ENCODE assay signal across 25 cellular contexts in genomic region chr17:76966486-76967181, GRCh38.
"Had no signal": no experiment of that assay in that cellular context is flagged by ENCODE, and none has a peak within 500 bp of the region (broad histone marks: within the 10 kb centered on the region; RNA-seq: fewer than 3 reads in every experiment).

No MANE protein-coding gene starts in this region.

- H3K9me3 ChIP-seq: pancreas, psoas muscle, right atrium auricular region, thyroid gland had no signal

- H3K4me3 Mint-ChIP-seq: activated CD4-positive, alpha-beta memory T cell treated with anti-CD3 and anti-CD28 coated beads for 36 hours; activated naive CD4-positive, alpha-beta T cell treated with anti-CD3 and anti-CD28 coated beads, Interleukin-2, amount 50 U/mL, for 24 hours; natural killer cell treated with Interleukin-12 subunit alpha and Interleukin-12 subunit beta and Interleukin-15 and Interleukin-18, amount 100 ng/mL, for 72 hours; stimulated activated naive CD8-positive, alpha-beta T cell treated with anti-CD3 and anti-CD28 coated beads, Interleukin-15, Interleukin-2, amounts not matched to agents 100 ng/mL and 50 ng/mL, for 24 hours had no signal

- H3K36me3 ChIP-seq: pancreas, right atrium auricular region, thyroid gland had no signal

- H3K27ac ChIP-seq: hepatocyte, pancreas, psoas muscle, right atrium auricular region, thyroid gland had no signal

- H3K79me2 ChIP-seq: hepatocyte had no signal

- ATAC-seq: esophagus mucosa; left ventricle myocardium superior; natural killer cell treated with Interleukin-12 subunit alpha and Interleukin-12 subunit beta and Interleukin-15 and Interleukin-18, amount 100 ng/mL, for 72 hours; pancreas; psoas muscle had no signal

- H2AFZ ChIP-seq: hepatocyte had no signal

- H3K27me3 Mint-ChIP-seq: brain; stimulated activated naive CD8-positive, alpha-beta T cell treated with anti-CD3 and anti-CD28 coated beads, Interleukin-15, Interleukin-2, amounts not matched to agents 100 ng/mL and 50 ng/mL, for 24 hours had no signal

- H3K36me3 Mint-ChIP-seq: activated CD4-positive, alpha-beta memory T cell treated with anti-CD3 and anti-CD28 coated beads for 36 hours; activated naive CD4-positive, alpha-beta T cell treated with anti-CD3 and anti-CD28 coated beads, Interleukin-2, amount 50 U/mL, for 24 hours; brain; natural killer cell treated with Interleukin-12 subunit alpha and Interleukin-12 subunit beta and Interleukin-15 and Interleukin-18, amount 100 ng/mL, for 72 hours had no signal

- DNase-seq: activated CD4-positive, alpha-beta memory T cell treated with anti-CD3 and anti-CD28 coated beads for 36 hours; activated CD4-positive, alpha-beta T cell treated with anti-CD3 and anti-CD28 coated beads for 4 hours; activated CD4-positive, CD25-positive, alpha-beta regulatory T cell; activated gamma-delta T cell treated with Interleukin-2 at 50 U/mL for 16 hours; aorta; caudate nucleus; dermis blood vessel endothelial cell; effector memory CD4-positive, alpha-beta T cell; foreskin melanocyte; glutamatergic neuron; left ventricle myocardium superior; pancreas; psoas muscle; stimulated activated CD4-positive, alpha-beta T cell treated with anti-CD3 and anti-CD28 coated beads, Interleukin-12 subunit alpha, Interleukin-12 subunit beta, amount 100 ng/mL, for 4 hours; stimulated activated CD4-positive, alpha-beta T cell treated with anti-CD3 and anti-CD28 coated beads, Interleukin-4, amount 100 ng/mL, for 4 hours; substantia nigra; T1000; thyroid gland had no signal

- H3K27me3 ChIP-seq: thyroid gland had no signal

- H3K9me3 Mint-ChIP-seq: activated CD4-positive, alpha-beta memory T cell treated with anti-CD3 and anti-CD28 coated beads for 36 hours; activated naive CD4-positive, alpha-beta T cell treated with anti-CD3 and anti-CD28 coated beads, Interleukin-2, amount 50 U/mL, for 24 hours; natural killer cell treated with Interleukin-12 subunit alpha and Interleukin-12 subunit beta and Interleukin-15 and Interleukin-18, amount 100 ng/mL, for 72 hours; stimulated activated naive CD8-positive, alpha-beta T cell treated with anti-CD3 and anti-CD28 coated beads, Interleukin-15, Interleukin-2, amounts not matched to agents 100 ng/mL and 50 ng/mL, for 24 hours had no signal

- H3K4me2 ChIP-seq: hepatocyte had no signal

- H3K27ac Mint-ChIP-seq: activated CD4-positive, alpha-beta memory T cell treated with anti-CD3 and anti-CD28 coated beads for 36 hours; activated naive CD4-positive, alpha-beta T cell treated with anti-CD3 and anti-CD28 coated beads, Interleukin-2, amount 50 U/mL, for 24 hours; natural killer cell treated with Interleukin-12 subunit alpha and Interleukin-12 subunit beta and Interleukin-15 and Interleukin-18, amount 100 ng/mL, for 72 hours; stimulated activated naive CD8-positive, alpha-beta T cell treated with anti-CD3 and anti-CD28 coated beads, Interleukin-15, Interleukin-2, amounts not matched to agents 100 ng/mL and 50 ng/mL, for 24 hours had no signal

- H3K4me3 ChIP-seq: hepatocyte, pancreas, psoas muscle, right atrium auricular region, thyroid gland had no signal
